Comparison of ENCODE assay signal across 2 cellular contexts in genomic region chr19:13765395-13766094, GRCh38.
A peak's percentile ranks its signal among the peaks of the same experiment; 100 is the strongest.
TF ChIP-seq lines count a peak whose summit lies in the region.

No MANE protein-coding gene starts in this region.

TF ChIP-seq in GM23338, 12 proteins besides CTCF, POLR2A, EP300 and RAD21 (continued from another document):
- TF ChIP-seq, protein P1, sequence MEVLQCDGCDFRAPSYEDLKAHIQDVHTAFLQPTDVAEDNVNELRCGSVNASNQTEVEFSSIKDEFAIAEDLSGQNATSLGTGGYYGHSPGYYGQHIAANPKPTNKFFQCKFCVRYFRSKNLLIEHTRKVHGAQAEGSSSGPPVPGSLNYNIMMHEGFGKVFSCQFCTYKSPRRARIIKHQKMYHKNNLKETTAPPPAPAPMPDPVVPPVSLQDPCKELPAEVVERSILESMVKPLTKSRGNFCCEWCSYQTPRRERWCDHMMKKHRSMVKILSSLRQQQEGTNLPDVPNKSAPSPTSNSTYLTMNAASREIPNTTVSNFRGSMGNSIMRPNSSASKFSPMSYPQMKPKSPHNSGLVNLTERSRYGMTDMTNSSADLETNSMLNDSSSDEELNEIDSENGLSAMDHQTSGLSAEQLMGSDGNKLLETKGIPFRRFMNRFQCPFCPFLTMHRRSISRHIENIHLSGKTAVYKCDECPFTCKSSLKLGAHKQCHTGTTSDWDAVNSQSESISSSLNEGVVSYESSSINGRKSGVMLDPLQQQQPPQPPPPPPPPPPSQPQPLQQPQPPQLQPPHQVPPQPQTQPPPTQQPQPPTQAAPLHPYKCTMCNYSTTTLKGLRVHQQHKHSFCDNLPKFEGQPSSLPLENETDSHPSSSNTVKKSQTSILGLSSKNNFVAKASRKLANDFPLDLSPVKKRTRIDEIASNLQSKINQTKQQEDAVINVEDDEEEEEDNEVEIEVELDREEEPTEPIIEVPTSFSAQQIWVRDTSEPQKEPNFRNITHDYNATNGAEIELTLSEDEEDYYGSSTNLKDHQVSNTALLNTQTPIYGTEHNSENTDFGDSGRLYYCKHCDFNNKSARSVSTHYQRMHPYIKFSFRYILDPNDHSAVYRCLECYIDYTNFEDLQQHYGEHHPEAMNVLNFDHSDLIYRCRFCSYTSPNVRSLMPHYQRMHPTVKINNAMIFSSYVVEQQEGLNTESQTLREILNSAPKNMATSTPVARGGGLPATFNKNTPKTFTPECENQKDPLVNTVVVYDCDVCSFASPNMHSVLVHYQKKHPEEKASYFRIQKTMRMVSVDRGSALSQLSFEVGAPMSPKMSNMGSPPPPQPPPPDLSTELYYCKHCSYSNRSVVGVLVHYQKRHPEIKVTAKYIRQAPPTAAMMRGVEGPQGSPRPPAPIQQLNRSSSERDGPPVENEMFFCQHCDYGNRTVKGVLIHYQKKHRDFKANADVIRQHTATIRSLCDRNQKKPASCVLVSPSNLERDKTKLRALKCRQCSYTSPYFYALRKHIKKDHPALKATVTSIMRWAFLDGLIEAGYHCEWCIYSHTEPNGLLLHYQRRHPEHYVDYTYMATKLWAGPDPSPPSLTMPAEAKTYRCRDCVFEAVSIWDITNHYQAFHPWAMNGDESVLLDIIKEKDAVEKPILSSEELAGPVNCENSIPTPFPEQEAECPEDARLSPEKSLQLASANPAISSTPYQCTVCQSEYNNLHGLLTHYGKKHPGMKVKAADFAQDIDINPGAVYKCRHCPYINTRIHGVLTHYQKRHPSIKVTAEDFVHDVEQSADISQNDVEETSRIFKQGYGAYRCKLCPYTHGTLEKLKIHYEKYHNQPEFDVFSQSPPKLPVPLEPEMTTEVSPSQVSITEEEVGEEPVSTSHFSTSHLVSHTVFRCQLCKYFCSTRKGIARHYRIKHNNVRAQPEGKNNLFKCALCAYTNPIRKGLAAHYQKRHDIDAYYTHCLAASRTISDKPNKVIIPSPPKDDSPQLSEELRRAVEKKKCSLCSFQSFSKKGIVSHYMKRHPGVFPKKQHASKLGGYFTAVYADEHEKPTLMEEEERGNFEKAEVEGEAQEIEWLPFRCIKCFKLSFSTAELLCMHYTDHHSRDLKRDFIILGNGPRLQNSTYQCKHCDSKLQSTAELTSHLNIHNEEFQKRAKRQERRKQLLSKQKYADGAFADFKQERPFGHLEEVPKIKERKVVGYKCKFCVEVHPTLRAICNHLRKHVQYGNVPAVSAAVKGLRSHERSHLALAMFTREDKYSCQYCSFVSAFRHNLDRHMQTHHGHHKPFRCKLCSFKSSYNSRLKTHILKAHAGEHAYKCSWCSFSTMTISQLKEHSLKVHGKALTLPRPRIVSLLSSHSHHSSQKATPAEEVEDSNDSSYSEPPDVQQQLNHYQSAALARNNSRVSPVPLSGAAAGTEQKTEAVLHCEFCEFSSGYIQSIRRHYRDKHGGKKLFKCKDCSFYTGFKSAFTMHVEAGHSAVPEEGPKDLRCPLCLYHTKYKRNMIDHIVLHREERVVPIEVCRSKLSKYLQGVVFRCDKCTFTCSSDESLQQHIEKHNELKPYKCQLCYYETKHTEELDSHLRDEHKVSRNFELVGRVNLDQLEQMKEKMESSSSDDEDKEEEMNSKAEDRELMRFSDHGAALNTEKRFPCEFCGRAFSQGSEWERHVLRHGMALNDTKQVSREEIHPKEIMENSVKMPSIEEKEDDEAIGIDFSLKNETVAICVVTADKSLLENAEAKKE (CRISPR knock-in tag; IDR thresholded peaks at IDR 0.05), result no peak
- no peak for TF ChIP-seq NANOG (IDR thresholded peaks at IDR 0.05; ENCODE audit: borderline replicate concordance)
- TF ChIP-seq REST (IDR thresholded peaks at IDR 0.05; ENCODE audit: unreplicated experiment), result no peak
- no peak for TF ChIP-seq CREB1 (CRISPR knock-in tag; IDR thresholded peaks at IDR 0.05; ENCODE audit: low read depth)
- TF ChIP-seq ETS1 (IDR thresholded peaks at IDR 0.05), result no peak
- no peak for TF ChIP-seq ZNF114 (CRISPR knock-in tag; IDR thresholded peaks at IDR 0.05)
- TF ChIP-seq EZH2 (IDR thresholded peaks at IDR 0.05; ENCODE audit: low read depth, unreplicated experiment), result no peak
- no peak for TF ChIP-seq STAT1 (IDR thresholded peaks at IDR 0.05; ENCODE audit: unreplicated experiment)
- no peak for TF ChIP-seq EZH2phosphoT487 (IDR thresholded peaks at IDR 0.05; ENCODE audit: unreplicated experiment)
- TF ChIP-seq ZNF331 (CRISPR knock-in tag; IDR thresholded peaks at IDR 0.05; ENCODE audit: low read depth), result no peak
- TF ChIP-seq POLR2AphosphoS5 (IDR thresholded peaks at IDR 0.05; ENCODE audit: low read depth), result no peak

TF ChIP-seq in SK-N-SH, 30 proteins besides CTCF, POLR2A, EP300 and RAD21 (continued from another document):
- TF ChIP-seq, protein P2, sequence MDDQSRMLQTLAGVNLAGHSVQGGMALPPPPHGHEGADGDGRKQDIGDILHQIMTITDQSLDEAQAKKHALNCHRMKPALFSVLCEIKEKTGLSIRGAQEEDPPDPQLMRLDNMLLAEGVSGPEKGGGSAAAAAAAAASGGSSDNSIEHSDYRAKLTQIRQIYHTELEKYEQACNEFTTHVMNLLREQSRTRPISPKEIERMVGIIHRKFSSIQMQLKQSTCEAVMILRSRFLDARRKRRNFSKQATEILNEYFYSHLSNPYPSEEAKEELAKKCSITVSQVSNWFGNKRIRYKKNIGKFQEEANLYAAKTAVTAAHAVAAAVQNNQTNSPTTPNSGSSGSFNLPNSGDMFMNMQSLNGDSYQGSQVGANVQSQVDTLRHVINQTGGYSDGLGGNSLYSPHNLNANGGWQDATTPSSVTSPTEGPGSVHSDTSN (IDR thresholded peaks at IDR 0.05), result no peak
- TF ChIP-seq CHD2 (IDR thresholded peaks at IDR 0.05; ENCODE audit: low read length, partially characterized antibody), result no peak
- TF ChIP-seq MAX (IDR thresholded peaks at IDR 0.05; ENCODE audit: low read depth), result 0 out of 2 replicates have a peak, but pooled peaks have one; percentile 33
- TF ChIP-seq SIN3A (IDR thresholded peaks at IDR 0.05; ENCODE audit: borderline replicate concordance, low read depth, low read length), result no peak
